10 cellular contexts compared by ENCODE assay signal in genomic region chr13:41500501-41500900, GRCh38. TPM values are rescaled to one million over a fixed set of nuclear protein-coding genes. Genes with fewer than 3 reads are reported as not detected.
DNase-seq lines count a peak whose midpoint lies in the region; ATAC-seq and TF ChIP-seq lines count a peak whose summit lies in the region.
"Had no signal": no experiment of that assay in that cellular context is flagged by ENCODE, and none has a peak within 500 bp of the region (broad histone marks: within the 10 kb centered on the region; RNA-seq: fewer than 3 reads in every experiment).

No MANE protein-coding gene starts in this region.

- H3K4me3 ChIP-seq in DND-41 (ENCODE audit: low read depth in 1 of 2, low read length in 2 of 2) (no peak overlapping the region), GM23248 (no peak overlapping the region), esophagus muscularis mucosa (no peak overlapping the region)

- H3K79me2 ChIP-seq in DND-41 (ENCODE audit: insufficient read depth, low read length) (no peaks in the 10 kb centered on the region), GM23248 (ENCODE audit: insufficient read depth) (no peaks in the 10 kb centered on the region)

- H3K9me3 Mint-ChIP-seq in T-cell, result peaks cover 0 to 15% (median 8%) of the 10 kb centered on the region in 3 donors
- peaks cover 21% of the 10 kb centered on the region for H3K9me3 Mint-ChIP-seq in mesothelial cell of epicardium

- CTCF ChIA-PET in T-cell (lab: Charles Lee), result no interaction called here

- in situ Hi-C loops in GM23248 (cut with MboI), result no loop called here

- H3K9ac ChIP-seq in DND-41 (ENCODE audit: low read depth, low read length), result no peak overlapping the region
- no peak overlapping the region for H3K9ac ChIP-seq in GM23248

- H3K27ac Mint-ChIP-seq in T-cell (peak overlapping the region; percentile 94 to 95), mesothelial cell of epicardium (no peak overlapping the region)

- TF ChIP-seq CTCF in DND-41 (IDR thresholded peaks at IDR 0.05; ENCODE audit: borderline replicate concordance, extremely low read depth, low read length, poor library complexity, severe bottlenecking), result no peak
- TF ChIP-seq CTCF in esophagus muscularis mucosa (IDR thresholded peaks at IDR 0.05), result no peak
- no peak for TF ChIP-seq CTCF in mesothelial cell of epicardium (IDR thresholded peaks at IDR 0.05; ENCODE audit: unreplicated experiment)

- POLR2A ChIA-PET in T-cell (lab: Charles Lee), result no interaction called here

- DNase-seq in DND-41 (peak; percentile 21), GM23248 (peak; percentile 55), T-cell (peak in 19 of 34 experiments; percentile 7 to 57 (median 23)), esophagus muscularis mucosa (ENCODE audit: extremely low spot score) (peak; percentile 79), DMS79 (lab: John Stamatoyannopoulos, UW) (no peak), NCI-H1694 treated with DMSO at 0.1 percent for 48 hours (lab: John Stamatoyannopoulos, UW) (no peak), mesothelial cell of epicardium (ENCODE audit: low spot score in 2 of 2, unreplicated experiment in 2 of 2) (no peak), H4 (ENCODE audit: low spot score) (no peak)
- DNase-seq: Calu3, T-helper 9 cell had no signal

- peaks cover 13% of the 10 kb centered on the region; the same call in 1 of the 2 replicates for H3F3A ChIP-seq in GM23248 (ENCODE audit: insufficient read depth)

- H2AFZ ChIP-seq in DND-41 (ENCODE audit: low read depth, low read length) (no peak overlapping the region), GM23248 (no peak overlapping the region)

- H3K36me3 Mint-ChIP-seq in T-cell (peaks cover 15% of the 10 kb centered on the region), mesothelial cell of epicardium (no peaks in the 10 kb centered on the region)

- WGBS in GM23248 (ENCODE audit: low coverage in 1 of 2, low lambda C conversion rate in 2 of 2, missing lambda C conversion rate in 2 of 2), 2 experiments, result 16 to 19% methylated on average over 5 of the region's 5 CpGs
- 78% methylated on average over 5 of the region's 5 CpGs for WGBS in esophagus muscularis mucosa

- peaks cover 15% of the 10 kb centered on the region for H3K4me1 ChIP-seq in DND-41 (ENCODE audit: insufficient read depth, low read length)
- peaks cover 20% of the 10 kb centered on the region for H3K4me1 ChIP-seq in GM23248 (ENCODE audit: insufficient read depth)
- peaks cover 6 to 20% (median 14%) of the 10 kb centered on the region in 4 donors for H3K4me1 ChIP-seq in esophagus muscularis mucosa

- TF ChIP-seq POLR2A in esophagus muscularis mucosa (IDR thresholded peaks at IDR 0.05; ENCODE audit: low read depth), result no peak

- ATAC-seq in DND-41 (ENCODE audit: insufficient read depth, low read depth) (peak; percentile 70), T-cell (replicated peaks in 1 of 4) (peak; percentile 82 to 94 (median 92))

- H3K36me3 ChIP-seq in DND-41 (ENCODE audit: insufficient read depth, low read length) (no peaks in the 10 kb centered on the region), GM23248 (ENCODE audit: low read depth) (no peaks in the 10 kb centered on the region), esophagus muscularis mucosa (no peaks in the 10 kb centered on the region)

- intact Hi-C loops in esophagus muscularis mucosa (cut with DNase I), result no loop called here

- H3K9me3 ChIP-seq in DND-41 (ENCODE audit: insufficient read depth, low read length, severe bottlenecking), result no peaks in the 10 kb centered on the region
- H3K9me3 ChIP-seq in GM23248 (ENCODE audit: low read depth), result no peaks in the 10 kb centered on the region
- peaks cover 0 to 7% (median 0%) of the 10 kb centered on the region in 4 donors for H3K9me3 ChIP-seq in esophagus muscularis mucosa

- no peaks in the 10 kb centered on the region for H3K27me3 ChIP-seq in DND-41 (ENCODE audit: insufficient read depth, low read length, poor library complexity)
- H3K27me3 ChIP-seq in GM23248 (replicated peaks; ENCODE audit: insufficient read depth), result no peaks in the 10 kb centered on the region
- no peaks in the 10 kb centered on the region for H3K27me3 ChIP-seq in esophagus muscularis mucosa

- H3K27me3 Mint-ChIP-seq in T-cell (no peaks in the 10 kb centered on the region), mesothelial cell of epicardium (ENCODE audit: low read depth) (no peaks in the 10 kb centered on the region)

- H4K20me1 ChIP-seq in DND-41 (ENCODE audit: insufficient read depth, low read length) (no peaks in the 10 kb centered on the region), GM23248 (ENCODE audit: insufficient read depth) (no peaks in the 10 kb centered on the region)

- H3K4me1 Mint-ChIP-seq in T-cell (peaks cover 68 to 78% (median 72%) of the 10 kb centered on the region in 3 donors), mesothelial cell of epicardium (no peaks in the 10 kb centered on the region)

- H3K4me3 Mint-ChIP-seq in T-cell (peak overlapping the region in 2 of 3 donors; percentile 21 to 58), mesothelial cell of epicardium (no peak overlapping the region)

- TF ChIP-seq EP300 in esophagus muscularis mucosa (IDR thresholded peaks at IDR 0.05), result no peak

- H3K4me2 ChIP-seq in DND-41 (ENCODE audit: insufficient read depth, low read length) (no peak overlapping the region), GM23248 (ENCODE audit: unreplicated experiment) (no peak overlapping the region)

- H3K9me2 ChIP-seq in GM23248 (ENCODE audit: insufficient read depth), result no peaks in the 10 kb centered on the region

- no peak overlapping the region for H3K27ac ChIP-seq in DND-41 (ENCODE audit: low read length)
- no peak overlapping the region for H3K27ac ChIP-seq in GM23248
- H3K27ac ChIP-seq in esophagus muscularis mucosa (replicated peaks in 1 of 4), result no peak overlapping the region

RNA-seq across cellular contexts. Expression of gene RGCC, which starts 43.2 kb away (rescaled TPM):
- 22.6 and 40.6 TPM in 2 replicates for total RNA-seq in GM23248 (2014; rRNA removed; shearing (Covaris generic))
- polyA plus RNA-seq in GM23248 (2016; fragmentation: Nextera tagmentation; extraction: Ambion mirVana), result 33.3 and 36.0 TPM in 2 replicates
- 100 to 1,000 TPM; 151 to 515 (median 166) TPM for total RNA-seq in T-cell
- 100 to 1,000 TPM in 1 of 4 donors, 10 to 100 TPM in 3; 56.5 to 142 (median 77.1) TPM for total RNA-seq in esophagus muscularis mucosa
- total RNA-seq in mesothelial cell of epicardium, result 0.85 to 2.1 TPM (median 1.9 TPM) in 3 replicates
- total RNA-seq in H4 (2014; rRNA removed; shearing (Covaris generic)), result 13.7 and 14.8 TPM in 2 replicates

Comparison
In these comparisons a context has a peak if more than half of its experiments do, and no peak if none do; other contexts are left out.
1. DNase-seq: peak in DND-41 (single experiment), GM23248 (single experiment), T-cell (19 of 34) and esophagus muscularis mucosa (single experiment); none in DMS79 (single experiment), NCI-H1694 treated with DMSO at 0.1 percent for 48 hours (single experiment), mesothelial cell of epicardium (0 of 2) and H4 (single experiment).